ENCODE assay signal across 38 cellular contexts in the genomic region with DNA sequence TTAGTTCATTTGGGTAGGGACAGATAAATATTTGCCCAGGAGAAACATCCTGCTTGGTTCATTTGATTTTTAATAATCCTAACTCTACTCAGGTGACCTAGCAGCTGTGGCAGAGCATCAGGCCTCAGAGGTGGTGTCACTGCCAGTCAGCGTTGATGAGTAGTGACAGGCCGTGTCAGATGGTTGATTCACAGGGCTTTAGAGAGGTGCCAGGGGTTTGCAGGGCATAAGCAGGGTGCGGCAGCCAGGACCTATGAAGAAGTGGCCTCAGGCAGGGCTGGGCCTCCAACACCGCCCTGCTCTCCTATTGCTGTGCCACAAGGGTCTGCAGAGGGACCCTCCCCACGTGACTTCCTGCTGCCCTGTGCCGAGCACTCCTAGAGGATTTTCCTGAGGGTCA.
"Had no signal": no experiment of that assay in that cellular context is flagged by ENCODE, and none has a peak within 500 bp of the region (broad histone marks: within the 10 kb centered on the region; RNA-seq: fewer than 3 reads in every experiment).

No MANE protein-coding gene starts in this region.

- H3K4me1 ChIP-seq: Peyer's patch, SJSA1 had no signal

- H3K9ac ChIP-seq: SK-N-SH had no signal

- H3K27me3 ChIP-seq: brain microvascular endothelial cell, MG63, Peyer's patch, SJSA1 had no signal

- H3K4me3 ChIP-seq: MG63, Peyer's patch, SJSA1 had no signal

- ATAC-seq: activated CD8-positive, alpha-beta memory T cell treated with anti-CD3 and anti-CD28 coated beads, Interleukin-2, amount 10 ng/mL, durations not matched to agents 7 days and 5 days; activated T-cell treated with anti-CD3 and anti-CD28 coated beads, Interleukin-2, amount 50 U/mL, for 72 hours; activated T-helper 17 cell treated with anti-CD3 and anti-CD28 coated beads, Interleukin-2, amount 50 U/mL, for 72 hours; PC-3 had no signal

- H3K4me1 Mint-ChIP-seq: activated B cell treated with CpG ODN at 0.5 μM for 24 hours; activated CD4-positive, alpha-beta memory T cell treated with anti-CD3 and anti-CD28 coated beads, Interleukin-2, amount 10 ng/mL, durations not matched to agents 7 days and 5 days; activated CD8-positive, alpha-beta memory T cell treated with anti-CD3 and anti-CD28 coated beads, Interleukin-2, amount 10 ng/mL, durations not matched to agents 7 days and 5 days; activated naive CD8-positive, alpha-beta T cell treated with anti-CD3 and anti-CD28 coated beads for 36 hours; activated T-helper 17 cell treated with anti-CD3 and anti-CD28 coated beads, Interleukin-2, amount 50 U/mL, for 72 hours had no signal

- H3K9me3 ChIP-seq: MG63, Peyer's patch, SJSA1, SK-N-SH had no signal

- DNase-seq: activated B cell treated with CpG ODN at 0.5 μM for 24 hours; activated CD4-positive, alpha-beta memory T cell treated with anti-CD3 and anti-CD28 coated beads, Interleukin-2, amount 10 ng/mL, durations not matched to agents 7 days and 5 days; activated CD4-positive, alpha-beta T cell treated with anti-CD3 and anti-CD28 coated beads for 4 hours; activated CD4-positive, alpha-beta T cell treated with anti-CD3 and anti-CD28 coated beads, Interleukin-2, amount 50 U/mL, for 1 hour; activated CD4-positive, CD25-positive, alpha-beta regulatory T cell treated with anti-CD3 and anti-CD28 coated beads, Interleukin-2, amount 50 U/mL, for 72 hours; activated CD8-positive, alpha-beta memory T cell treated with anti-CD3 and anti-CD28 coated beads for 24 hours; activated CD8-positive, alpha-beta memory T cell treated with anti-CD3 and anti-CD28 coated beads, Interleukin-2, amount 10 ng/mL, durations not matched to agents 7 days and 5 days; activated CD8-positive, alpha-beta memory T cell treated with anti-CD3 and anti-CD28 coated beads, Interleukin-2, amount 50 U/mL, for 48 hours; activated effector memory CD4-positive, alpha-beta T cell treated with anti-CD3 and anti-CD28 coated beads, Interleukin-2, amount 50 U/mL, for 16 hours; activated naive CD4-positive, alpha-beta T cell; activated naive CD4-positive, alpha-beta T cell treated with anti-CD3 and anti-CD28 coated beads, Interleukin-2, amount 50 U/mL, for 16 hours; activated naive CD8-positive, alpha-beta T cell treated with anti-CD3 and anti-CD28 coated beads for 36 hours; activated T-cell treated with anti-CD3 and anti-CD28 coated beads, Interleukin-2, amount 50 U/mL, for 72 hours; amniotic stem cell; aorta; brain microvascular endothelial cell; central memory CD4-positive, alpha-beta T cell; Karpas-422; MG63; NCI-H1048; NCI-H1105 treated with DMSO at 0.1 percent for 48 hours; NCI-H1436; NCI-H1694; NCI-H1930; NCI-H2081 treated with DMSO at 0.1 percent for 48 hours; NCI-H345; NCI-H524 treated with DMSO at 0.1 percent for 48 hours; NK-92 treated with Interleukin-12 subunit alpha and Interleukin-12 subunit beta, amount 100 ng/mL, for 24 hours; PC-3; Peyer's patch; RPMI8226; SHP77 treated with DMSO at 0.1 percent for 48 hours; SK-N-SH had no signal

- H3K9me3 Mint-ChIP-seq: activated B cell treated with CpG ODN at 0.5 μM for 24 hours; activated CD4-positive, alpha-beta memory T cell treated with anti-CD3 and anti-CD28 coated beads, Interleukin-2, amount 10 ng/mL, durations not matched to agents 7 days and 5 days; activated naive CD8-positive, alpha-beta T cell treated with anti-CD3 and anti-CD28 coated beads for 36 hours; activated T-cell treated with anti-CD3 and anti-CD28 coated beads, Interleukin-2, amount 50 U/mL, for 72 hours; activated T-helper 17 cell treated with anti-CD3 and anti-CD28 coated beads, Interleukin-2, amount 50 U/mL, for 72 hours; T-helper 1 cell treated with Interleukin-12 subunit alpha and Interleukin-12 subunit beta and Interleukin-4 antibody, amounts not matched to agents 30 μg/mL and 1 μg/mL, for 36 hours; T-helper 2 cell treated with Interferon-gamma antibody and Interleukin-4, amounts not matched to agents 5 μg/mL and 100 μg/mL, for 36 hours had no signal

- H3K36me3 Mint-ChIP-seq: activated CD8-positive, alpha-beta memory T cell treated with anti-CD3 and anti-CD28 coated beads, Interleukin-2, amount 10 ng/mL, durations not matched to agents 7 days and 5 days; activated naive CD8-positive, alpha-beta T cell treated with anti-CD3 and anti-CD28 coated beads for 36 hours had no signal

- FAIRE-seq: TTC549 had no signal

- H3K27ac ChIP-seq: brain microvascular endothelial cell, Peyer's patch, SJSA1 had no signal

- H3K4me2 ChIP-seq: SK-N-SH had no signal

- H3K36me3 ChIP-seq: brain microvascular endothelial cell, MG63, Peyer's patch, SJSA1 had no signal

- H3K4me3 Mint-ChIP-seq: activated B cell treated with CpG ODN at 0.5 μM for 24 hours; activated CD4-positive, alpha-beta memory T cell treated with anti-CD3 and anti-CD28 coated beads, Interleukin-2, amount 10 ng/mL, durations not matched to agents 7 days and 5 days; activated CD8-positive, alpha-beta memory T cell treated with anti-CD3 and anti-CD28 coated beads, Interleukin-2, amount 10 ng/mL, durations not matched to agents 7 days and 5 days; activated naive CD8-positive, alpha-beta T cell treated with anti-CD3 and anti-CD28 coated beads for 36 hours; activated T-cell treated with anti-CD3 and anti-CD28 coated beads, Interleukin-2, amount 50 U/mL, for 72 hours; activated T-helper 17 cell treated with anti-CD3 and anti-CD28 coated beads, Interleukin-2, amount 50 U/mL, for 72 hours; T-helper 1 cell treated with Interleukin-12 subunit alpha and Interleukin-12 subunit beta and Interleukin-4 antibody, amounts not matched to agents 30 μg/mL and 1 μg/mL, for 36 hours; T-helper 2 cell treated with Interferon-gamma antibody and Interleukin-4, amounts not matched to agents 5 μg/mL and 100 μg/mL, for 36 hours had no signal

- H3K27ac Mint-ChIP-seq: activated B cell treated with CpG ODN at 0.5 μM for 24 hours; activated CD4-positive, alpha-beta memory T cell treated with anti-CD3 and anti-CD28 coated beads, Interleukin-2, amount 10 ng/mL, durations not matched to agents 7 days and 5 days; activated CD8-positive, alpha-beta memory T cell treated with anti-CD3 and anti-CD28 coated beads, Interleukin-2, amount 10 ng/mL, durations not matched to agents 7 days and 5 days; activated naive CD8-positive, alpha-beta T cell treated with anti-CD3 and anti-CD28 coated beads for 36 hours; activated T-cell treated with anti-CD3 and anti-CD28 coated beads, Interleukin-2, amount 50 U/mL, for 72 hours; activated T-helper 17 cell treated with anti-CD3 and anti-CD28 coated beads, Interleukin-2, amount 50 U/mL, for 72 hours; T-helper 1 cell treated with Interleukin-12 subunit alpha and Interleukin-12 subunit beta and Interleukin-4 antibody, amounts not matched to agents 30 μg/mL and 1 μg/mL, for 36 hours; T-helper 2 cell treated with Interferon-gamma antibody and Interleukin-4, amounts not matched to agents 5 μg/mL and 100 μg/mL, for 36 hours had no signal
